ENCODE assay signal across 14 cellular contexts in genomic region chr3:115804722-115805121, GRCh38.
DNase-seq lines count a peak whose midpoint lies in the region; ATAC-seq and TF ChIP-seq lines count a peak whose summit lies in the region.
"Had no signal": no experiment of that assay in that cellular context is flagged by ENCODE, and none has a peak within 500 bp of the region (broad histone marks: within the 10 kb centered on the region; RNA-seq: fewer than 3 reads in every experiment).

No MANE protein-coding gene starts in this region.

- H3K27ac ChIP-seq in colonic mucosa, result no peak overlapping the region
- H3K27ac ChIP-seq: HL-60 had no signal

- DNase-seq in EH (ENCODE audit: low read depth) (peak; percentile 90), OCI-M1 (lab: John Stamatoyannopoulos, UW) (peak; percentile 23), choroid plexus epithelial cell (ENCODE audit: low read depth) (peak; percentile 87), omental fat pad (ENCODE audit: low spot score) (no peak), GF-D8 (lab: John Stamatoyannopoulos, UW) (no peak), colonic mucosa (no peak), NCI-H524 (lab: John Stamatoyannopoulos, UW) (no peak)
- DNase-seq: activated CD4-positive, CD25-positive, alpha-beta regulatory T cell treated with anti-CD3 and anti-CD28 coated beads, Interleukin-2, amount 50 U/mL, for 72 hours; activated T-cell treated with anti-CD3 and anti-CD28 coated beads, Interleukin-2, amount 50 U/mL, for 4 hours; NCI-H1048; NCI-H69; right cardiac atrium had no signal

- no peaks in the 10 kb centered on the region for H3K9me3 ChIP-seq in colonic mucosa

- H3K4me3 ChIP-seq in choroid plexus epithelial cell (ENCODE audit: low read depth, low read length) (no peak overlapping the region), colonic mucosa (no peak overlapping the region)

- no peak overlapping the region for H3K9ac ChIP-seq in colonic mucosa (ENCODE audit: low read depth in 2 of 2, low read length in 2 of 2)

- no peaks in the 10 kb centered on the region for H3K36me3 ChIP-seq in colonic mucosa

- intact Hi-C loops in colonic mucosa (cut with DNase I), result no loop called here

- H3K27me3 ChIP-seq in colonic mucosa, result peaks cover 5% of the 10 kb centered on the region

- peak; percentile 88 for ATAC-seq in omental fat pad (ENCODE audit: low FRiP score)
- ATAC-seq in HG02571 (IDR thresholded peaks at IDR 0.05; ENCODE audit: unreplicated experiment), result no peak
- ATAC-seq: right cardiac atrium had no signal

- TF ChIP-seq CTCF in choroid plexus epithelial cell (conservative IDR thresholded peaks at IDR 0.05; ENCODE audit: low read depth, low read length) (no peak), omental fat pad (IDR thresholded peaks at IDR 0.05) (no peak), colonic mucosa (IDR thresholded peaks at IDR 0.05) (no peak)

- no peaks in the 10 kb centered on the region for H3K4me1 ChIP-seq in colonic mucosa

Comparison
In these comparisons a context has a peak if more than half of its experiments do, and no peak if none do; other contexts are left out.
1. DNase-seq: peak in EH (single experiment), OCI-M1 (single experiment) and choroid plexus epithelial cell (single experiment); none in omental fat pad (single experiment), GF-D8 (single experiment), colonic mucosa (single experiment) and NCI-H524 (0 of 2).